ENCODE assay signal across 23 cellular contexts in genomic region chr17:50295021-50295420, GRCh38. TPM values are rescaled to one million over a fixed set of nuclear protein-coding genes. Genes with fewer than 3 reads are reported as not detected.
DNase-seq lines count a peak whose midpoint lies in the region; ATAC-seq, FAIRE-seq and TF ChIP-seq lines count a peak whose summit lies in the region.
"Had no signal": no experiment of that assay in that cellular context is flagged by ENCODE, and none has a peak within 500 bp of the region (broad histone marks: within the 10 kb centered on the region; RNA-seq: fewer than 3 reads in every experiment).

No MANE protein-coding gene starts in this region.

- H2BK5ac ChIP-seq in neuronal stem cell (ENCODE audit: low read length) (no peak overlapping the region), trophoblast cell (ENCODE audit: low read depth, low read length, poor library complexity) (no peak overlapping the region)

- no peak overlapping the region for H3K4me2 ChIP-seq in neuronal stem cell (ENCODE audit: insufficient read depth, low read length, poor library complexity, severe bottlenecking)
- H3K4me2 ChIP-seq in trophoblast cell (ENCODE audit: low read length) = no peak overlapping the region

- H3K27me3 ChIP-seq in neuronal stem cell (ENCODE audit: control insufficient read depth in 3 of 3, insufficient read depth in 3 of 3, low read depth in 1 of 3, low read length in 3 of 3) = peaks cover 0 to 16% (median 0%) of the 10 kb centered on the region in 3 experiments
- H3K27me3 ChIP-seq in trophoblast cell (ENCODE audit: insufficient read depth, low read length) = no peaks in the 10 kb centered on the region
- H3K27me3 ChIP-seq: BE2C had no signal

- H3K4me3 ChIP-seq in kidney (ENCODE audit: low read length in 2 of 2) = no peak overlapping the region
- peak overlapping the region in 1 of 2 donors; percentile 65 for H3K4me3 ChIP-seq in neuronal stem cell (ENCODE audit: low read length in 2 of 2)
- no peak overlapping the region for H3K4me3 ChIP-seq in trophoblast cell (ENCODE audit: low read depth, low read length)
- H3K4me3 ChIP-seq: BLaER1 treated with 17β-estradiol and CSF1 and Interleukin-3, amounts not matched to agents 10 nM and 100 nM had no signal

- no peaks in the 10 kb centered on the region for H3K36me3 Mint-ChIP-seq in WTC11
- H3K36me3 Mint-ChIP-seq in activated CD8-positive, alpha-beta T cell treated with anti-CD3 and anti-CD28 coated beads, Interleukin-2, amount 10 ng/mL, durations not matched to agents 7 days and 5 days (ENCODE audit: low read depth) = no peaks in the 10 kb centered on the region
- no peaks in the 10 kb centered on the region for H3K36me3 Mint-ChIP-seq in activated T-helper 2 cell treated with anti-CD3 and anti-CD28 coated beads, Interferon-gamma antibody, Interleukin-2, Interleukin-4, amounts not matched to agents 10 μg/mL and 5 μg/mL and 100 μg/mL, durations not matched to agents 14 hours and 24 hours and 36 hours (ENCODE audit: low read depth)
- H3K36me3 Mint-ChIP-seq: CD8-positive, alpha-beta T cell had no signal

- H3K27ac ChIP-seq in kidney (ENCODE audit: low read depth in 2 of 2, low read length in 2 of 2) (no peak overlapping the region), neuronal stem cell (replicated peaks; ENCODE audit: low read length) (no peak overlapping the region), trophoblast cell (ENCODE audit: low read depth, low read length) (no peak overlapping the region)
- H3K27ac ChIP-seq: BLaER1 treated with 17β-estradiol and CSF1 and Interleukin-3, amounts not matched to agents 10 nM and 100 nM; C4-2B had no signal

- H2AFZ ChIP-seq in neuronal stem cell (ENCODE audit: low read length) (no peak overlapping the region), trophoblast cell (ENCODE audit: insufficient read depth, low read length, poor library complexity) (no peak overlapping the region)

- H3K79me1 ChIP-seq in neuronal stem cell (ENCODE audit: low read depth, low read length) (no peaks in the 10 kb centered on the region), trophoblast cell (ENCODE audit: low read length) (peaks cover 5% of the 10 kb centered on the region)

- DNase-seq in HTR-8/SVneo (ENCODE audit: insufficient read length, low spot score) (no peak), WTC11 (ENCODE audit: low spot score) (no peak), kidney (peak; percentile 17), neuronal stem cell (ENCODE audit: low spot score) (no peak), left colon (no peak), trophoblast cell (no peak)
- DNase-seq in activated CD8-positive, alpha-beta T cell treated with anti-CD3 and anti-CD28 coated beads, Interleukin-2, amount 10 ng/mL, durations not matched to agents 7 days and 5 days = no peak
- no peak for DNase-seq in activated T-helper 2 cell treated with anti-CD3 and anti-CD28 coated beads, Interferon-gamma antibody, Interleukin-2, Interleukin-4, amounts not matched to agents 10 μg/mL and 5 μg/mL and 100 μg/mL, durations not matched to agents 14 hours and 24 hours and 36 hours (ENCODE audit: low spot score)
- DNase-seq: 8988T; BE2C; Caco-2; Calu3; CD4-positive, alpha-beta T cell; CD8-positive, alpha-beta T cell; DMS79 treated with DMSO at 0.1 percent for 48 hours; GF-D8 had no signal

- H4K91ac ChIP-seq in neuronal stem cell (ENCODE audit: low read depth, low read length, poor library complexity) = peak overlapping the region; percentile 17
- no peak overlapping the region for H4K91ac ChIP-seq in trophoblast cell (ENCODE audit: low read depth, low read length)

- TF ChIP-seq CTCF in WTC11 (IDR thresholded peaks at IDR 0.05) (no peak), kidney (IDR thresholded peaks at IDR 0.05; ENCODE audit: borderline replicate concordance, extremely low read depth, insufficient read depth) (no peak)

- no peaks in the 10 kb centered on the region for H3K79me2 ChIP-seq in trophoblast cell (ENCODE audit: control insufficient read depth, insufficient read depth, low read length, poor library complexity)

- H3K36me3 ChIP-seq in kidney (ENCODE audit: control insufficient read depth in 1 of 2, insufficient read depth in 2 of 2, low read length in 2 of 2) (no peaks in the 10 kb centered on the region), neuronal stem cell (replicated peaks in 1 of 2; ENCODE audit: control insufficient read depth in 2 of 2, insufficient read depth in 2 of 2, low read length in 2 of 2) (no peaks in the 10 kb centered on the region), trophoblast cell (ENCODE audit: control insufficient read depth in 1 of 2, insufficient read depth in 2 of 2, low read length in 2 of 2) (no peaks in the 10 kb centered on the region)
- H3K36me3 ChIP-seq: BE2C; BLaER1 treated with 17β-estradiol and CSF1 and Interleukin-3, amounts not matched to agents 10 nM and 100 nM had no signal

- H2AK5ac ChIP-seq in neuronal stem cell (ENCODE audit: low read depth, low read length) (no peak overlapping the region), trophoblast cell (ENCODE audit: low read length) (no peak overlapping the region)

- no peaks in the 10 kb centered on the region for H3K27me3 Mint-ChIP-seq in WTC11 (ENCODE audit: low read depth)
- peaks cover 6% of the 10 kb centered on the region for H3K27me3 Mint-ChIP-seq in activated CD8-positive, alpha-beta T cell treated with anti-CD3 and anti-CD28 coated beads, Interleukin-2, amount 10 ng/mL, durations not matched to agents 7 days and 5 days (ENCODE audit: low read depth)
- H3K27me3 Mint-ChIP-seq in activated T-helper 2 cell treated with anti-CD3 and anti-CD28 coated beads, Interferon-gamma antibody, Interleukin-2, Interleukin-4, amounts not matched to agents 10 μg/mL and 5 μg/mL and 100 μg/mL, durations not matched to agents 14 hours and 24 hours and 36 hours (ENCODE audit: low read depth) = no peaks in the 10 kb centered on the region

- H3K27ac Mint-ChIP-seq in WTC11 = no peak overlapping the region
- no peak overlapping the region for H3K27ac Mint-ChIP-seq in activated CD8-positive, alpha-beta T cell treated with anti-CD3 and anti-CD28 coated beads, Interleukin-2, amount 10 ng/mL, durations not matched to agents 7 days and 5 days
- no peak overlapping the region for H3K27ac Mint-ChIP-seq in activated T-helper 2 cell treated with anti-CD3 and anti-CD28 coated beads, Interferon-gamma antibody, Interleukin-2, Interleukin-4, amounts not matched to agents 10 μg/mL and 5 μg/mL and 100 μg/mL, durations not matched to agents 14 hours and 24 hours and 36 hours
- H3K27ac Mint-ChIP-seq: CD4-positive, alpha-beta T cell; CD8-positive, alpha-beta T cell had no signal

- H2BK120ac ChIP-seq in neuronal stem cell (ENCODE audit: low read depth, low read length) (no peak overlapping the region), trophoblast cell (ENCODE audit: insufficient read depth, low read length, poor library complexity) (no peak overlapping the region)

- H3K4ac ChIP-seq in neuronal stem cell (ENCODE audit: low read length) (no peak overlapping the region), trophoblast cell (ENCODE audit: low read depth, low read length) (no peak overlapping the region)

- H3K14ac ChIP-seq in neuronal stem cell (ENCODE audit: low read length) (no peak overlapping the region), trophoblast cell (ENCODE audit: low read length) (no peak overlapping the region)

- CTCF ChIA-PET in WTC11 (lab: Charles Lee) = interaction anchor here (0.6 to 9.0 kb wide), 7 partner anchors 21 to 126 kb away, joined by 3 to 183 read pairs (median 5); partner anchors contain the start of genes COL1A1, LRRC59 and TMEM92
- CTCF ChIA-PET in activated CD8-positive, alpha-beta T cell treated with anti-CD3 and anti-CD28 coated beads, Interleukin-2, amount 10 ng/mL, durations not matched to agents 7 days and 5 days (lab: Charles Lee) = interaction anchor here (0.9 to 7.9 kb wide), 9 partner anchors 21 to 201 kb away, joined by 3 to 148 read pairs (median 17); partner anchors contain the start of genes COL1A1, PDK2 and TMEM92

- peaks cover 13% of the 10 kb centered on the region for H3K4me1 Mint-ChIP-seq in WTC11
- peaks cover 10% of the 10 kb centered on the region for H3K4me1 Mint-ChIP-seq in activated CD8-positive, alpha-beta T cell treated with anti-CD3 and anti-CD28 coated beads, Interleukin-2, amount 10 ng/mL, durations not matched to agents 7 days and 5 days (ENCODE audit: low read depth)
- peaks cover 27% of the 10 kb centered on the region for H3K4me1 Mint-ChIP-seq in activated T-helper 2 cell treated with anti-CD3 and anti-CD28 coated beads, Interferon-gamma antibody, Interleukin-2, Interleukin-4, amounts not matched to agents 10 μg/mL and 5 μg/mL and 100 μg/mL, durations not matched to agents 14 hours and 24 hours and 36 hours (ENCODE audit: low read depth)

- intact Hi-C loops in kidney (cut with DNase I) (loop anchor here (10.0 kb wide), 1 partner anchor 200 kb away; the partner anchor contains the start of gene PDK2), left colon (cut with DNase I, micrococcal nuclease) (loop anchor here in 1 of 2 donors (10.0 kb wide), 1 partner anchor 200 kb away; the partner anchor contains the start of gene PDK2)
- intact Hi-C loops in activated T-helper 2 cell treated with anti-CD3 and anti-CD28 coated beads, Interferon-gamma antibody, Interleukin-2, Interleukin-4, amounts not matched to agents 10 μg/mL and 5 μg/mL and 100 μg/mL, durations not matched to agents 14 hours and 24 hours and 36 hours (cut with micrococcal nuclease) = loop anchor here (5.0 kb wide), 2 partner anchors 37 to 203 kb away; no protein-coding TSS in a partner anchor

- no peak for ATAC-seq in WTC11
- no peak for ATAC-seq in left colon
- no peak for ATAC-seq in activated CD8-positive, alpha-beta T cell treated with anti-CD3 and anti-CD28 coated beads, Interleukin-2, amount 10 ng/mL, durations not matched to agents 7 days and 5 days
- ATAC-seq: CD8-positive, alpha-beta T cell had no signal

- H3K18ac ChIP-seq in neuronal stem cell (ENCODE audit: low read length) = peak overlapping the region; percentile 24
- no peak overlapping the region for H3K18ac ChIP-seq in trophoblast cell (ENCODE audit: low read length)

- no CpG with 5 or more reads among the region's 4 CpGs for WGBS in neuronal stem cell (ENCODE audit: extremely low coverage in 2 of 2, insufficient read length in 2 of 2, insufficient replicate concordance in 1 of 2), 2 donors
- no CpG with 5 or more reads among the region's 4 CpGs for WGBS in trophoblast cell (ENCODE audit: extremely low coverage, insufficient coverage, insufficient read length)

- H4K8ac ChIP-seq in neuronal stem cell (ENCODE audit: low read depth, low read length) = no peak overlapping the region
- H4K8ac ChIP-seq in trophoblast cell (ENCODE audit: low read depth, low read length) = no peak overlapping the region

- H2BK15ac ChIP-seq in neuronal stem cell (ENCODE audit: low read length) = no peak overlapping the region

- no peak overlapping the region for H2BK12ac ChIP-seq in neuronal stem cell (ENCODE audit: low read length)
- no peak overlapping the region for H2BK12ac ChIP-seq in trophoblast cell (ENCODE audit: low read length)

- no peak overlapping the region for H3K9ac ChIP-seq in kidney (ENCODE audit: low read length in 2 of 2)
- H3K9ac ChIP-seq in neuronal stem cell (ENCODE audit: low read depth, low read length, poor library complexity) = peak overlapping the region; percentile 74
- H3K9ac ChIP-seq in trophoblast cell (ENCODE audit: low read length) = no peak overlapping the region

- H3K4me1 ChIP-seq in kidney (ENCODE audit: control insufficient read depth in 1 of 2, insufficient read depth in 1 of 2, low read depth in 1 of 2, low read length in 2 of 2) (no peaks in the 10 kb centered on the region), neuronal stem cell (ENCODE audit: control insufficient read depth in 2 of 2, insufficient read depth in 1 of 2, low read depth in 1 of 2, low read length in 2 of 2) (no peaks in the 10 kb centered on the region), trophoblast cell (ENCODE audit: control insufficient read depth in 1 of 2, insufficient read depth in 2 of 2, low read length in 2 of 2) (peaks cover 6% of the 10 kb centered on the region in 2 experiments)
- H3K4me1 ChIP-seq: Caco-2 had no signal

- no peak overlapping the region for H3K4me3 Mint-ChIP-seq in WTC11
- H3K4me3 Mint-ChIP-seq in activated CD8-positive, alpha-beta T cell treated with anti-CD3 and anti-CD28 coated beads, Interleukin-2, amount 10 ng/mL, durations not matched to agents 7 days and 5 days = no peak overlapping the region
- no peak overlapping the region for H3K4me3 Mint-ChIP-seq in activated T-helper 2 cell treated with anti-CD3 and anti-CD28 coated beads, Interferon-gamma antibody, Interleukin-2, Interleukin-4, amounts not matched to agents 10 μg/mL and 5 μg/mL and 100 μg/mL, durations not matched to agents 14 hours and 24 hours and 36 hours (ENCODE audit: low read depth)
- H3K4me3 Mint-ChIP-seq: CD4-positive, alpha-beta T cell; CD8-positive, alpha-beta T cell had no signal

- POLR2A ChIA-PET in WTC11 (lab: Charles Lee) = no interaction called here
- POLR2A ChIA-PET in activated CD8-positive, alpha-beta T cell treated with anti-CD3 and anti-CD28 coated beads, Interleukin-2, amount 10 ng/mL, durations not matched to agents 7 days and 5 days (lab: Charles Lee) = no interaction called here

- no peaks in the 10 kb centered on the region for H3K9me3 Mint-ChIP-seq in WTC11
- no peaks in the 10 kb centered on the region for H3K9me3 Mint-ChIP-seq in activated CD8-positive, alpha-beta T cell treated with anti-CD3 and anti-CD28 coated beads, Interleukin-2, amount 10 ng/mL, durations not matched to agents 7 days and 5 days (ENCODE audit: insufficient read depth)
- H3K9me3 Mint-ChIP-seq in activated T-helper 2 cell treated with anti-CD3 and anti-CD28 coated beads, Interferon-gamma antibody, Interleukin-2, Interleukin-4, amounts not matched to agents 10 μg/mL and 5 μg/mL and 100 μg/mL, durations not matched to agents 14 hours and 24 hours and 36 hours = no peaks in the 10 kb centered on the region
- H3K9me3 Mint-ChIP-seq: CD4-positive, alpha-beta T cell; CD8-positive, alpha-beta T cell had no signal

- peak; percentile 48 for FAIRE-seq in HTR-8/SVneo (lab: Jason Lieb, UNC)
- FAIRE-seq in kidney (lab: Jason Lieb, UNC) = no peak
- FAIRE-seq: A204.1, D721Med, G401.6, GM12891, GM19239 had no signal

- H4K12ac ChIP-seq in trophoblast cell (ENCODE audit: low read depth, low read length) = no peak overlapping the region

- peak overlapping the region; percentile 67 for H3K23ac ChIP-seq in neuronal stem cell (ENCODE audit: low read depth, low read length, poor library complexity)
- no peak overlapping the region for H3K23ac ChIP-seq in trophoblast cell (ENCODE audit: low read length)

- no peaks in the 10 kb centered on the region for H3K9me3 ChIP-seq in kidney (ENCODE audit: control insufficient read depth in 1 of 2, low read length in 2 of 2)
- no peaks in the 10 kb centered on the region for H3K9me3 ChIP-seq in neuronal stem cell (replicated peaks in 1 of 2; ENCODE audit: control insufficient read depth in 2 of 2, insufficient read depth in 1 of 2, low read depth in 1 of 2, low read length in 2 of 2)
- no peaks in the 10 kb centered on the region for H3K9me3 ChIP-seq in trophoblast cell (ENCODE audit: insufficient read depth, low read depth, low read length)
- H3K9me3 ChIP-seq: BE2C; BLaER1 treated with 17β-estradiol and CSF1 and Interleukin-3, amounts not matched to agents 10 nM and 100 nM; Caco-2 had no signal

RNA-seq across cellular contexts. Expression of gene TMEM92, which starts 20.8 kb away (rescaled TPM):
- total RNA-seq in WTC11 (2021) = 9.8 to 10.4 TPM (median 10.3 TPM) in 3 replicates
- 2.4 TPM for total RNA-seq in kidney
- polyA plus RNA-seq in kidney (ENCODE audit: insufficient read depth, low read depth, low replicate concordance) = not detected
- 5.0 TPM for polyA plus RNA-seq in neuronal stem cell (2013, experiment 1 of 2)
- polyA plus RNA-seq in neuronal stem cell (2013, experiment 2 of 2) = 5.5 TPM
- total RNA-seq in left colon = 1 to 10 TPM; 3.4 to 9.4 TPM
- total RNA-seq in activated CD8-positive, alpha-beta T cell treated with anti-CD3 and anti-CD28 coated beads, Interleukin-2, amount 10 ng/mL, durations not matched to agents 7 days and 5 days = not detected
- polyA plus RNA-seq in trophoblast cell (2013) = 15.5 and 15.6 TPM in 2 replicates
- 1.5 and 1.6 TPM in 2 replicates for total RNA-seq in activated T-helper 2 cell treated with anti-CD3 and anti-CD28 coated beads, Interferon-gamma antibody, Interleukin-2, Interleukin-4, amounts not matched to agents 10 μg/mL and 5 μg/mL and 100 μg/mL, durations not matched to agents 14 hours and 24 hours and 36 hours
- total RNA-seq: CD4-positive, alpha-beta T cell; CD8-positive, alpha-beta T cell had no signal

RNA-seq across cellular contexts. Expression of gene XYLT2, which starts 50.9 kb away (rescaled TPM):
- total RNA-seq in WTC11 (2021) (35.7 to 39.7 TPM (median 37.9 TPM) in 3 replicates), kidney (30.0 TPM), left colon (10 to 100 TPM; 18.1 to 20.2 TPM)
- 21.2 TPM for polyA plus RNA-seq in kidney (ENCODE audit: insufficient read depth, low read depth, low replicate concordance)
- polyA plus RNA-seq in neuronal stem cell (2013, experiment 1 of 2) = 11.5 TPM
- polyA plus RNA-seq in neuronal stem cell (2013, experiment 2 of 2) = 12.2 TPM
- 10 to 100 TPM; 24.7 to 26.0 TPM for total RNA-seq in activated CD8-positive, alpha-beta T cell treated with anti-CD3 and anti-CD28 coated beads, Interleukin-2, amount 10 ng/mL, durations not matched to agents 7 days and 5 days
- 11.4 and 11.5 TPM in 2 replicates for polyA plus RNA-seq in trophoblast cell (2013)
- 134 and 143 TPM in 2 replicates for total RNA-seq in activated T-helper 2 cell treated with anti-CD3 and anti-CD28 coated beads, Interferon-gamma antibody, Interleukin-2, Interleukin-4, amounts not matched to agents 10 μg/mL and 5 μg/mL and 100 μg/mL, durations not matched to agents 14 hours and 24 hours and 36 hours
